In genomic region chr18:70158992-70159717, GRCh38 we compare ENCODE assay signal across 15 cellular contexts. TPM values are rescaled to one million over a fixed set of nuclear protein-coding genes. Genes with fewer than 3 reads are reported as not detected.
DNase-seq lines count a peak whose midpoint lies in the region; ATAC-seq lines count a peak whose summit lies in the region.
"Had no signal": no experiment of that assay in that cellular context is flagged by ENCODE, and none has a peak within 500 bp of the region (broad histone marks: within the 10 kb centered on the region; RNA-seq: fewer than 3 reads in every experiment).

No MANE protein-coding gene starts in this region.

- H3K23ac ChIP-seq in mesendoderm (ENCODE audit: low read length), result no peak overlapping the region

- H2BK15ac ChIP-seq in mesendoderm (replicated peaks; ENCODE audit: low read depth), result no peak overlapping the region

- H4K8ac ChIP-seq in mesendoderm (ENCODE audit: low read depth, low read length), result no peak overlapping the region

- no peak overlapping the region for H3K4me3 Mint-ChIP-seq in stimulated activated naive B cell treated with anti-CD40 and anti-IgM and Interleukin-4, amounts not matched to agents 10 μg/mL and 1 μg/mL and 100 μg/mL, for 72 hours
- H3K4me3 Mint-ChIP-seq: activated CD4-positive, alpha-beta T cell treated with anti-CD3 and anti-CD28 coated beads for 36 hours; central memory CD8-positive, alpha-beta T cell had no signal

- H3K27ac Mint-ChIP-seq in stimulated activated naive B cell treated with anti-CD40 and anti-IgM and Interleukin-4, amounts not matched to agents 10 μg/mL and 1 μg/mL and 100 μg/mL, for 72 hours, result no peak overlapping the region
- H3K27ac Mint-ChIP-seq: activated CD4-positive, alpha-beta T cell treated with anti-CD3 and anti-CD28 coated beads for 36 hours had no signal

- no peak overlapping the region for H2BK5ac ChIP-seq in mesendoderm (ENCODE audit: low read length)

- H3K4me3 ChIP-seq in mesendoderm (ENCODE audit: low read length), result no peak overlapping the region
- H3K4me3 ChIP-seq: esophagus muscularis mucosa, MG63, upper lobe of left lung had no signal

- H3K4ac ChIP-seq in mesendoderm (ENCODE audit: low read depth, low read length), result no peak overlapping the region

- no peak overlapping the region for H3K27ac ChIP-seq in mesendoderm (ENCODE audit: low read depth, low read length)
- H3K27ac ChIP-seq: esophagus muscularis mucosa, upper lobe of left lung had no signal

- H3K27me3 ChIP-seq in mesendoderm (ENCODE audit: insufficient read depth, low read length, poor library complexity), result no peaks in the 10 kb centered on the region
- H3K27me3 ChIP-seq: esophagus muscularis mucosa, MG63, upper lobe of left lung had no signal

- ATAC-seq in GM18520 (IDR thresholded peaks at IDR 0.05; ENCODE audit: unreplicated experiment) (peak; percentile 81), GM21381 (IDR thresholded peaks at IDR 0.05; ENCODE audit: unreplicated experiment) (peak; percentile 90), HG02938 (IDR thresholded peaks at IDR 0.05; ENCODE audit: unreplicated experiment) (peak; percentile 88), HG03521 (IDR thresholded peaks at IDR 0.05; ENCODE audit: unreplicated experiment) (peak; percentile 86)
- ATAC-seq in stimulated activated naive B cell treated with anti-CD40 and anti-IgM and Interleukin-4, amounts not matched to agents 10 μg/mL and 1 μg/mL and 100 μg/mL, for 72 hours (replicated peaks), result no peak

- no peak overlapping the region for H4K5ac ChIP-seq in mesendoderm (ENCODE audit: low read length)

- peaks cover 1% of the 10 kb centered on the region for H3K36me3 ChIP-seq in mesendoderm (ENCODE audit: control insufficient read depth, insufficient read depth, low read length)

- no peaks in the 10 kb centered on the region for H3K79me1 ChIP-seq in mesendoderm (ENCODE audit: low read length)

- no peak overlapping the region for H3K56ac ChIP-seq in mesendoderm (ENCODE audit: low read length)

- peaks cover 71 to 90% of the 10 kb centered on the region in 2 donors for H3K36me3 Mint-ChIP-seq in stimulated activated naive B cell treated with anti-CD40 and anti-IgM and Interleukin-4, amounts not matched to agents 10 μg/mL and 1 μg/mL and 100 μg/mL, for 72 hours

- no peak overlapping the region for H3K4me2 ChIP-seq in mesendoderm (ENCODE audit: low read length)

- no peak overlapping the region for H3K9ac ChIP-seq in mesendoderm (ENCODE audit: low read length)

- peaks cover 9 to 21% of the 10 kb centered on the region in 2 donors for H3K4me1 Mint-ChIP-seq in stimulated activated naive B cell treated with anti-CD40 and anti-IgM and Interleukin-4, amounts not matched to agents 10 μg/mL and 1 μg/mL and 100 μg/mL, for 72 hours

- no peak overlapping the region for H2BK120ac ChIP-seq in mesendoderm (ENCODE audit: low read depth, low read length)

- H3K79me2 ChIP-seq in mesendoderm (ENCODE audit: control insufficient read depth, insufficient read depth, low read length), result no peaks in the 10 kb centered on the region

- WGBS in mesendoderm (ENCODE audit: extremely low coverage, insufficient coverage, low lambda C conversion rate), result no CpG with 5 or more reads among the region's 3 CpGs

- no peak overlapping the region for H2AK5ac ChIP-seq in mesendoderm (ENCODE audit: low read length)

- H3K9me3 Mint-ChIP-seq in stimulated activated naive B cell treated with anti-CD40 and anti-IgM and Interleukin-4, amounts not matched to agents 10 μg/mL and 1 μg/mL and 100 μg/mL, for 72 hours, result peaks cover 0 to 3% of the 10 kb centered on the region in 2 donors
- H3K9me3 Mint-ChIP-seq: central memory CD8-positive, alpha-beta T cell had no signal

- H3K27me3 Mint-ChIP-seq in stimulated activated naive B cell treated with anti-CD40 and anti-IgM and Interleukin-4, amounts not matched to agents 10 μg/mL and 1 μg/mL and 100 μg/mL, for 72 hours, result no peaks in the 10 kb centered on the region
- H3K27me3 Mint-ChIP-seq: activated CD4-positive, alpha-beta T cell treated with anti-CD3 and anti-CD28 coated beads for 36 hours; central memory CD8-positive, alpha-beta T cell had no signal

- H3K4me1 ChIP-seq in mesendoderm (ENCODE audit: control insufficient read depth, low read depth, low read length), result no peaks in the 10 kb centered on the region
- H3K4me1 ChIP-seq: esophagus muscularis mucosa, upper lobe of left lung had no signal

- DNase-seq in mesendoderm (no peak), NCI-H1930 (lab: John Stamatoyannopoulos, UW) (no peak), NCI-H446 (lab: John Stamatoyannopoulos, UW) (no peak)
- DNase-seq in stimulated activated naive B cell treated with anti-CD40 and anti-IgM and Interleukin-4, amounts not matched to agents 10 μg/mL and 1 μg/mL and 100 μg/mL, for 72 hours, result no peak
- DNase-seq: activated CD4-positive, alpha-beta T cell treated with anti-CD3 and anti-CD28 coated beads for 36 hours; activated naive CD4-positive, alpha-beta T cell; MG63; NK-92 treated with Interleukin-12 subunit alpha and Interleukin-12 subunit beta, amount 100 ng/mL, for 24 hours; upper lobe of left lung had no signal

- no peak overlapping the region for H3K18ac ChIP-seq in mesendoderm (ENCODE audit: low read length)

RNA-seq across cellular contexts. Expression of gene RTTN, which starts 46.3 kb away (rescaled TPM):
- 6.4 TPM for polyA plus RNA-seq in mesendoderm (2013, experiment 1 of 2)
- polyA plus RNA-seq in mesendoderm (2013, experiment 2 of 2), result 6.1 TPM

Comparison
In these comparisons a context has a peak if more than half of its experiments do, and no peak if none do; other contexts are left out.
1. ATAC-seq: peak in GM18520 (single experiment), GM21381 (single experiment), HG02938 (single experiment) and HG03521 (single experiment); none in stimulated activated naive B cell treated with anti-CD40 and anti-IgM and Interleukin-4, amounts not matched to agents 10 μg/mL and 1 μg/mL and 100 μg/mL, for 72 hours (0 of 2).